9 cellular contexts compared by ENCODE assay signal in genomic region chr17:8753976-8754440, GRCh38. TPM values are rescaled to one million over a fixed set of nuclear protein-coding genes. Genes with fewer than 3 reads are reported as not detected.
DNase-seq lines count a peak whose midpoint lies in the region; ATAC-seq and TF ChIP-seq lines count a peak whose summit lies in the region.
"Had no signal": no experiment of that assay in that cellular context is flagged by ENCODE, and none has a peak within 500 bp of the region (broad histone marks: within the 10 kb centered on the region; RNA-seq: fewer than 3 reads in every experiment).

No MANE protein-coding gene starts in this region.

- no peaks in the 10 kb centered on the region for H3K27me3 ChIP-seq in WERI-Rb-1 (ENCODE audit: insufficient read depth, low read depth, severe bottlenecking)
- no peaks in the 10 kb centered on the region for H3K27me3 ChIP-seq in right lobe of liver

- TF ChIP-seq EP300 in Ishikawa (IDR thresholded peaks at IDR 0.05; ENCODE audit: borderline replicate concordance) = no peak

- peak; percentile 41 for TF ChIP-seq RAD21 in Ishikawa (IDR thresholded peaks at IDR 0.05; ENCODE audit: low read depth)

- peak; percentile 29 for DNase-seq in EH (ENCODE audit: low read depth)
- no peak for DNase-seq in WERI-Rb-1
- DNase-seq in right lobe of liver = no peak
- no peak for DNase-seq in amniotic stem cell (lab: John Stamatoyannopoulos, UW)
- DNase-seq in activated gamma-delta T cell treated with Interleukin-2 at 50 U/mL for 16 hours = no peak
- no peak for DNase-seq in activated CD4-positive, CD25-positive, alpha-beta regulatory T cell (lab: John Stamatoyannopoulos, UW)
- no peak for DNase-seq in anterior cingulate cortex (lab: John Stamatoyannopoulos, UW)
- DNase-seq: activated B cell treated with CpG ODN at 0.5 μM for 24 hours had no signal

- TF ChIP-seq POLR2A in right lobe of liver (IDR thresholded peaks at IDR 0.05) = no peak

- H3K4me1 ChIP-seq in right lobe of liver = no peaks in the 10 kb centered on the region

- no peak overlapping the region for H3K27ac ChIP-seq in WERI-Rb-1
- H3K27ac ChIP-seq in right lobe of liver = no peak overlapping the region

- peak; percentile 54 to 69 (median 64) for ATAC-seq in right lobe of liver

- no peaks in the 10 kb centered on the region for H3K36me3 ChIP-seq in WERI-Rb-1
- no peaks in the 10 kb centered on the region for H3K36me3 ChIP-seq in right lobe of liver

- H3K4me3 ChIP-seq in WERI-Rb-1 (ENCODE audit: low read depth, low read length) = no peak overlapping the region
- H3K4me3 ChIP-seq in right lobe of liver = no peak overlapping the region

- 18% methylated on average over 1 of the region's 1 CpG for WGBS in right lobe of liver (ENCODE audit: insufficient coverage, low coverage, low lambda C conversion rate, missing lambda C conversion rate)

- peak; percentile 50 for TF ChIP-seq CTCF in WERI-Rb-1 (IDR thresholded peaks at IDR 0.05; ENCODE audit: low read depth, low read length)
- peak; percentile 42 to 58 (median 46) for TF ChIP-seq CTCF in right lobe of liver (IDR thresholded peaks at IDR 0.05)

- intact Hi-C loops in right lobe of liver (cut with DNase I) = loop anchor here in 1 of 2 donors (10.0 kb wide), 1 partner anchor 359 kb away; the partner anchor contains the start of gene RNF222

- H3K9me3 ChIP-seq in WERI-Rb-1 (ENCODE audit: severe bottlenecking) (no peaks in the 10 kb centered on the region), right lobe of liver (no peaks in the 10 kb centered on the region)

TF ChIP-seq in Ishikawa, 13 proteins besides CTCF, POLR2A, EP300 and RAD21:
- TF ChIP-seq ZBTB7A (IDR thresholded peaks at IDR 0.05; ENCODE audit: low read depth) (no peak), TAF1 (IDR thresholded peaks at IDR 0.05; ENCODE audit: low read depth) (no peak), FOXM1 (IDR thresholded peaks at IDR 0.05; ENCODE audit: borderline replicate concordance, low read depth) (no peak), CREB1 (IDR thresholded peaks at IDR 0.05; ENCODE audit: low read depth) (no peak), USF1 (IDR thresholded peaks at IDR 0.05) (no peak), TEAD4 (IDR thresholded peaks at IDR 0.05) (no peak), MAX (IDR thresholded peaks at IDR 0.05) (no peak), CEBPB (IDR thresholded peaks at IDR 0.05) (no peak), TCF12 (IDR thresholded peaks at IDR 0.05; ENCODE audit: low read depth) (no peak), NFIC (IDR thresholded peaks at IDR 0.05) (no peak), REST (IDR thresholded peaks at IDR 0.05; ENCODE audit: low read depth) (no peak), EGR1 (IDR thresholded peaks at IDR 0.05) (no peak), YY1 (IDR thresholded peaks at IDR 0.05; ENCODE audit: low read depth) (no peak)

RNA-seq across cellular contexts. Expression of gene SPDYE4, which starts 4.3 kb away (rescaled TPM):
- not detected for total RNA-seq in right lobe of liver
- total RNA-seq: activated B cell treated with CpG ODN at 0.5 μM for 24 hours had no signal

RNA-seq across cellular contexts. Expression of gene CCDC42, which starts 9.4 kb away (rescaled TPM):
- total RNA-seq in right lobe of liver = not detected
- total RNA-seq: activated B cell treated with CpG ODN at 0.5 μM for 24 hours had no signal

RNA-seq across cellular contexts. Expression of gene MFSD6L, which starts 45.2 kb away (rescaled TPM):
- total RNA-seq in right lobe of liver = not detected
